In genomic region chr11:64359712-64360402, GRCh38 we compare ENCODE assay signal across 6 cellular contexts. TPM values are rescaled to one million over a fixed set of nuclear protein-coding genes. Genes with fewer than 3 reads are reported as not detected.
DNase-seq lines count a peak whose midpoint lies in the region; ATAC-seq and TF ChIP-seq lines count a peak whose summit lies in the region.

No MANE protein-coding gene starts in this region.

- peaks cover 4 to 35% of the 10 kb centered on the region in 2 experiments; a peak in 3 of 4 replicates for H3K36me3 ChIP-seq in HCT116 (ENCODE audit: control insufficient read depth in 1 of 2, insufficient read depth in 2 of 2, low read length in 2 of 2)

- H3K4me2 ChIP-seq in HCT116 (ENCODE audit: low read length): peak overlapping the region; percentile 84

- no TSS peak for BruUV-seq in HCT116 (replicated peaks; lab: Mats Ljungman, UMichigan)

- H3K27me3 ChIP-seq in HCT116 (ENCODE audit: insufficient read depth, low read length): no peaks in the 10 kb centered on the region

- H4K20me1 ChIP-seq in HCT116 (ENCODE audit: insufficient read depth): no peaks in the 10 kb centered on the region

- CTCF ChIA-PET in HCT116 (lab: Charles Lee): no interaction called here

- no peak overlapping the region for H2AFZ ChIP-seq in HCT116 (ENCODE audit: low read depth, low read length, poor library complexity, severe bottlenecking)

- no peak for DNase-seq in HCT116 (ENCODE audit: low read depth, low spot score)
- peak; percentile 54 to 64 for DNase-seq in activated T-cell treated with anti-CD3 and anti-CD28 coated beads, Interleukin-2, amount 50 U/mL, for 48 hours
- no peak for DNase-seq in left colon

- peak overlapping the region; percentile 95 for H3K9ac ChIP-seq in HCT116 (ENCODE audit: low read length)

- no peak for TF ChIP-seq CTCF in HCT116 (IDR thresholded peaks at IDR 0.05 in 2 of 3, conservative IDR thresholded peaks at IDR 0.05 in 1 of 3; ENCODE audit: borderline replicate concordance in 1 of 3, insufficient read depth in 1 of 3, low read depth in 2 of 3, low read length in 2 of 3)

- POLR2A ChIA-PET in HCT116 (lab: Charles Lee): interaction anchor here (1.2 to 3.1 kb wide), 2 partner anchors 12 to 13 kb away, joined by 5 to 12 read pairs; no protein-coding TSS in a partner anchor

- H3K27ac ChIP-seq in HCT116 (ENCODE audit: low read depth, low read length): peak overlapping the region; percentile 87

- H3K4me1 ChIP-seq in HCT116 (ENCODE audit: control insufficient read depth in 1 of 2, insufficient read depth in 2 of 2, low read length in 2 of 2): peaks cover 28 to 54% of the 10 kb centered on the region in 2 experiments

- H3K9me2 ChIP-seq in HCT116 (ENCODE audit: insufficient read depth): no peaks in the 10 kb centered on the region

- RAD21 ChIA-PET in HCT116 (lab: Charles Lee; ENCODE audit: low non-redundant PET in 1 of 2, low total read pairs in 2 of 2, uncharacterized antibody in 2 of 2, unreplicated experiment in 2 of 2): no interaction called here

- ATAC-seq in HCT116 (no peak), left colon (peak; percentile 8), GM21367 (IDR thresholded peaks at IDR 0.05; ENCODE audit: unreplicated experiment) (no peak), GM19023 (IDR thresholded peaks at IDR 0.05; ENCODE audit: unreplicated experiment) (no peak), GM21529 (IDR thresholded peaks at IDR 0.05; ENCODE audit: unreplicated experiment) (no peak)

- TF ChIP-seq POLR2A in HCT116 (IDR thresholded peaks at IDR 0.05; ENCODE audit: borderline replicate concordance, extremely low read depth, insufficient read depth, insufficient read length): no peak

- intact Hi-C loops in HCT116 (cut with micrococcal nuclease): loop anchor here (1.0 to 5.0 kb wide), 4 partner anchors 43 to 362 kb away; partner anchors contain the start of genes NRXN2 and TRMT112
- intact Hi-C loops in left colon (cut with DNase I, micrococcal nuclease): no loop called here

- peaks cover 35% of the 10 kb centered on the region; the same call in 1 of the 2 replicates for H3K79me2 ChIP-seq in HCT116 (ENCODE audit: insufficient read depth, low read length)

- H3K4me3 ChIP-seq in HCT116 (replicated peaks in 1 of 2; ENCODE audit: low read depth in 1 of 2, low read length in 2 of 2): peak overlapping the region; percentile 84 to 97

- H3K9me3 ChIP-seq in HCT116 (ENCODE audit: control insufficient read depth in 1 of 2, insufficient read depth in 1 of 2, low read depth in 1 of 2, low read length in 2 of 2): no peaks in the 10 kb centered on the region

- TF ChIP-seq RAD21 in HCT116 (IDR thresholded peaks at IDR 0.05; ENCODE audit: low read depth): no peak

TF ChIP-seq in HCT116, 20 proteins besides CTCF, POLR2A, EP300 and RAD21:
- TF ChIP-seq ELF1 (IDR thresholded peaks at IDR 0.05; ENCODE audit: borderline replicate concordance, low read depth) (no peak), POLR2AphosphoS5 (IDR thresholded peaks at IDR 0.05; ENCODE audit: low read depth, low read length) (no peak), ATF3 (IDR thresholded peaks at IDR 0.05) (no peak), CEBPB (IDR thresholded peaks at IDR 0.05; ENCODE audit: low read depth) (no peak), FOSL1 (IDR thresholded peaks at IDR 0.05; ENCODE audit: low read depth) (no peak), SP1 (IDR thresholded peaks at IDR 0.05; ENCODE audit: low read depth) (no peak), ZFX (IDR thresholded peaks at IDR 0.05) (no peak), EZH2 (IDR thresholded peaks at IDR 0.05) (no peak), CBX3 (IDR thresholded peaks at IDR 0.05; ENCODE audit: low read depth) (no peak), EGR1 (IDR thresholded peaks at IDR 0.05; ENCODE audit: low read depth) (no peak), EZH2phosphoT487 (IDR thresholded peaks at IDR 0.05; ENCODE audit: borderline replicate concordance) (no peak)

RNA-seq across cellular contexts. Expression of gene RPS6KA4, which starts 0.9 kb away (rescaled TPM):
- total RNA-seq in HCT116 (2021; ENCODE audit: unreplicated experiment) (67.3 TPM), left colon (10 to 100 TPM; 30.4 to 42.6 TPM)
- 47.4 and 53.2 TPM in 2 replicates for polyA plus RNA-seq in HCT116 (2012)

RNA-seq across cellular contexts. Expression of gene CCDC88B, which starts 19.9 kb away (rescaled TPM):
- 14.7 TPM for total RNA-seq in HCT116 (2021; ENCODE audit: unreplicated experiment)
- polyA plus RNA-seq in HCT116 (2012): 18.7 and 19.8 TPM in 2 replicates
- total RNA-seq in left colon: 10 to 100 TPM; 21.6 to 28.8 TPM

RNA-seq across cellular contexts. Expression of gene PRDX5, which starts 41.9 kb away (rescaled TPM):
- total RNA-seq in HCT116 (2021; ENCODE audit: unreplicated experiment): 267 TPM
- 452 and 454 TPM in 2 replicates for polyA plus RNA-seq in HCT116 (2012)
- total RNA-seq in left colon: 100 to 1,000 TPM; 272 to 327 TPM

RNA-seq across cellular contexts. Expression of gene TRMT112, which starts 42.5 kb away (rescaled TPM):
- 328 TPM for total RNA-seq in HCT116 (2021; ENCODE audit: unreplicated experiment)
- polyA plus RNA-seq in HCT116 (2012): 348 and 366 TPM in 2 replicates
- 10 to 100 TPM; 60.6 to 67.5 TPM for total RNA-seq in left colon

RNA-seq across cellular contexts. Expression of gene ESRRA, which starts 54.5 kb away (rescaled TPM):
- total RNA-seq in HCT116 (2021; ENCODE audit: unreplicated experiment) (62.7 TPM), left colon (100 to 1,000 TPM; 185 to 212 TPM)
- 37.8 and 43.4 TPM in 2 replicates for polyA plus RNA-seq in HCT116 (2012)

Comparison
In these comparisons a context has a peak if more than half of its experiments do, and no peak if none do; other contexts are left out.
1. DNase-seq: peak in activated T-cell treated with anti-CD3 and anti-CD28 coated beads, Interleukin-2, amount 50 U/mL, for 48 hours (2 of 2); none in HCT116 (single experiment) and left colon (0 of 2).